ENCODE assay signal across 14 cellular contexts in the genomic region with DNA sequence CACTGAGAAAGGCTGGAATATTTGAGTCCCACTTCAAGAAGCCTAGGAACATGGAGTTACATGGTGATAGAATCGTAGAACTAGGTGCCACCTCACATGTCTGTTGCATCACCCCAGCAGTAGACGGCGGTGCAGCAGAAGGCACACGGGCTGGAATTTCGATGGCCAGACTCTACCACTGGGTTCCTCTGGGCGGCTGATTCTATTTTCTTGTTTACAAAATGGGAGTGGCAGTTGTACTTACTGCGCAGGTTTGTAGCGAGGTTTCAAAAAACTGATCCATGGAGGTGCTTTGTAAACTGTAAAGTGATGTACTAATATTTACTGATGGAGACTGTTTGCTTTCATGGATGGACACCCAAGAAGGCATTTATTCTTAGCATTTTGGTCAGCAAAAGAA. TPM values are rescaled to one million over a fixed set of nuclear protein-coding genes. Genes with fewer than 3 reads are reported as not detected.
DNase-seq lines count a peak whose midpoint lies in the region; ATAC-seq and TF ChIP-seq lines count a peak whose summit lies in the region.
"Had no signal": no experiment of that assay in that cellular context is flagged by ENCODE, and none has a peak within 500 bp of the region (broad histone marks: within the 10 kb centered on the region; RNA-seq: fewer than 3 reads in every experiment).

No MANE protein-coding gene starts in this region.

- no peaks in the 10 kb centered on the region for H3K36me3 Mint-ChIP-seq in WTC11

- H3K36me3 ChIP-seq in liver (ENCODE audit: control insufficient read depth in 4 of 4, insufficient read depth in 3 of 4, low read depth in 1 of 4, low read length in 3 of 4) = no peaks in the 10 kb centered on the region
- H3K36me3 ChIP-seq: WERI-Rb-1 had no signal

- TF ChIP-seq CTCF in C4-2B (conservative IDR thresholded peaks at IDR 0.05) = peak; percentile 68
- no peak for TF ChIP-seq CTCF in WTC11 (IDR thresholded peaks at IDR 0.05)
- no peak for TF ChIP-seq CTCF in liver (IDR thresholded peaks at IDR 0.05; ENCODE audit: low read depth, low read length, missing input control)

- no peaks in the 10 kb centered on the region for H3K9me3 ChIP-seq in liver (ENCODE audit: control insufficient read depth in 4 of 4, low read length in 3 of 4)

- no peak for ATAC-seq in WTC11
- no peak for ATAC-seq in left ventricle myocardium superior
- ATAC-seq in GM18502 (IDR thresholded peaks at IDR 0.05; ENCODE audit: poor library complexity, unreplicated experiment) = no peak
- ATAC-seq: stimulated activated naive CD8-positive, alpha-beta T cell treated with anti-CD3 and anti-CD28 coated beads, Interleukin-15, Interleukin-2, amounts not matched to agents 100 U/mL and 50 U/mL, for 24 hours had no signal

- H3K27me3 ChIP-seq in liver (ENCODE audit: control insufficient read depth in 4 of 4, insufficient read depth in 4 of 4, low read length in 3 of 4) = no peaks in the 10 kb centered on the region

- intact Hi-C loops in left ventricle myocardium superior (cut with micrococcal nuclease) = no loop called here

- peaks cover 0 to 7% (median 2%) of the 10 kb centered on the region in 4 donors for H3K4me1 ChIP-seq in liver (ENCODE audit: control insufficient read depth in 4 of 4, insufficient read depth in 4 of 4, low read length in 3 of 4)

- H3K9me3 Mint-ChIP-seq in WTC11 = no peaks in the 10 kb centered on the region

- WGBS in liver = 68% methylated on average over 8 of the region's 8 CpGs

- H3K27ac Mint-ChIP-seq in WTC11 = 0 out of 2 replicates have a peak overlapping the region, but pooled peaks have one; percentile 29

- H3K4me1 Mint-ChIP-seq in WTC11 = peaks cover 39% of the 10 kb centered on the region

- DNase-seq in HuH-7.5 (ENCODE audit: low spot score) = peak; percentile 82
- no peak for DNase-seq in WTC11 (ENCODE audit: low spot score)
- no peak for DNase-seq in left ventricle myocardium superior
- no peak for DNase-seq in HUDEP-2 (lab: John Stamatoyannopoulos, UW; ENCODE audit: unreplicated experiment in 76 of 76)
- no peak for DNase-seq in activated naive CD4-positive, alpha-beta T cell treated with Interleukin-2 at 50 U/mL for 16 hours
- DNase-seq: activated CD8-positive, alpha-beta memory T cell treated with anti-CD3 and anti-CD28 coated beads, Interleukin-2, amount 50 U/mL, for 48 hours; HCEC 1CT; NCI-H1105 treated with DMSO at 0.1 percent for 48 hours; stimulated activated CD4-positive, alpha-beta T cell treated with anti-CD3 and anti-CD28 coated beads, Interleukin-4, amount 100 ng/mL, for 24 hours; stimulated activated naive CD8-positive, alpha-beta T cell treated with anti-CD3 and anti-CD28 coated beads, Interleukin-15, Interleukin-2, amounts not matched to agents 100 U/mL and 50 U/mL, for 24 hours; WERI-Rb-1 had no signal

- H3K27me3 Mint-ChIP-seq in WTC11 (ENCODE audit: low read depth) = no peaks in the 10 kb centered on the region

- TF ChIP-seq RAD21 in liver (IDR thresholded peaks at IDR 0.05) = no peak

- no peak overlapping the region for H3K4me3 ChIP-seq in liver (ENCODE audit: low read depth in 1 of 3, low read length in 3 of 3)

- H3K27ac ChIP-seq in C4-2B (no peak overlapping the region; the same call in 1 of the 2 replicates), liver (ENCODE audit: low read depth in 1 of 2, low read length in 2 of 2) (no peak overlapping the region)
- H3K27ac ChIP-seq: WERI-Rb-1 had no signal

- CTCF ChIA-PET in WTC11 (lab: Charles Lee) = no interaction called here

- no peak overlapping the region for H3K9ac ChIP-seq in liver (ENCODE audit: low read depth in 1 of 2, low read length in 2 of 2)

- POLR2A ChIA-PET in WTC11 (lab: Charles Lee) = no interaction called here

- H3K4me3 Mint-ChIP-seq in WTC11 = no peak overlapping the region

TF ChIP-seq in WTC11, 78 proteins besides CTCF, POLR2A, EP300 and RAD21:
- TF ChIP-seq ZBTB21 (CRISPR knock-in tag; IDR thresholded peaks at IDR 0.05; ENCODE audit: borderline replicate concordance) (no peak), MYBL2 (CRISPR knock-in tag; IDR thresholded peaks at IDR 0.05) (no peak), EMX1 (CRISPR knock-in tag; IDR thresholded peaks at IDR 0.05) (no peak), CBFB (CRISPR knock-in tag; IDR thresholded peaks at IDR 0.05; ENCODE audit: low read depth) (no peak), GABPB1 (CRISPR knock-in tag; IDR thresholded peaks at IDR 0.05) (peak; percentile 98), NFATC4 (CRISPR knock-in tag; IDR thresholded peaks at IDR 0.05) (no peak)
- TF ChIP-seq, protein P1, sequence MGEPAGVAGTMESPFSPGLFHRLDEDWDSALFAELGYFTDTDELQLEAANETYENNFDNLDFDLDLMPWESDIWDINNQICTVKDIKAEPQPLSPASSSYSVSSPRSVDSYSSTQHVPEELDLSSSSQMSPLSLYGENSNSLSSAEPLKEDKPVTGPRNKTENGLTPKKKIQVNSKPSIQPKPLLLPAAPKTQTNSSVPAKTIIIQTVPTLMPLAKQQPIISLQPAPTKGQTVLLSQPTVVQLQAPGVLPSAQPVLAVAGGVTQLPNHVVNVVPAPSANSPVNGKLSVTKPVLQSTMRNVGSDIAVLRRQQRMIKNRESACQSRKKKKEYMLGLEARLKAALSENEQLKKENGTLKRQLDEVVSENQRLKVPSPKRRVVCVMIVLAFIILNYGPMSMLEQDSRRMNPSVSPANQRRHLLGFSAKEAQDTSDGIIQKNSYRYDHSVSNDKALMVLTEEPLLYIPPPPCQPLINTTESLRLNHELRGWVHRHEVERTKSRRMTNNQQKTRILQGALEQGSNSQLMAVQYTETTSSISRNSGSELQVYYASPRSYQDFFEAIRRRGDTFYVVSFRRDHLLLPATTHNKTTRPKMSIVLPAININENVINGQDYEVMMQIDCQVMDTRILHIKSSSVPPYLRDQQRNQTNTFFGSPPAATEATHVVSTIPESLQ (CRISPR knock-in tag; IDR thresholded peaks at IDR 0.05) = no peak
- TF ChIP-seq, protein P2, sequence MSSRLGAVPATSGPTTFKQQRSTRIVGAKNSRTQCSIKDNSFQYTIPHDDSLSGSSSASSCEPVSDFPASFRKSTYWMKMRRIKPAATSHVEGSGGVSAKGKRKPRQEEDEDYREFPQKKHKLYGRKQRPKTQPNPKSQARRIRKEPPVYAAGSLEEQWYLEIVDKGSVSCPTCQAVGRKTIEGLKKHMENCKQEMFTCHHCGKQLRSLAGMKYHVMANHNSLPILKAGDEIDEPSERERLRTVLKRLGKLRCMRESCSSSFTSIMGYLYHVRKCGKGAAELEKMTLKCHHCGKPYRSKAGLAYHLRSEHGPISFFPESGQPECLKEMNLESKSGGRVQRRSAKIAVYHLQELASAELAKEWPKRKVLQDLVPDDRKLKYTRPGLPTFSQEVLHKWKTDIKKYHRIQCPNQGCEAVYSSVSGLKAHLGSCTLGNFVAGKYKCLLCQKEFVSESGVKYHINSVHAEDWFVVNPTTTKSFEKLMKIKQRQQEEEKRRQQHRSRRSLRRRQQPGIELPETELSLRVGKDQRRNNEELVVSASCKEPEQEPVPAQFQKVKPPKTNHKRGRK (CRISPR knock-in tag; IDR thresholded peaks at IDR 0.05; ENCODE audit: borderline replicate concordance) = no peak
TF ChIP-seq in WTC11: peak in this region for 1.

TF ChIP-seq in liver, 16 proteins besides CTCF, POLR2A, EP300 and RAD21:
- TF ChIP-seq NR2F2 (IDR thresholded peaks at IDR 0.05) (no peak), FOXA2 (IDR thresholded peaks at IDR 0.05) (no peak), HNF4A (conservative IDR thresholded peaks at IDR 0.05) (no peak)
- TF ChIP-seq, protein P3, sequence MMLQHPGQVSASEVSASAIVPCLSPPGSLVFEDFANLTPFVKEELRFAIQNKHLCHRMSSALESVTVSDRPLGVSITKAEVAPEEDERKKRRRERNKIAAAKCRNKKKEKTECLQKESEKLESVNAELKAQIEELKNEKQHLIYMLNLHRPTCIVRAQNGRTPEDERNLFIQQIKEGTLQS (IDR thresholded peaks at IDR 0.05) = peak; percentile 75
- TF ChIP-seq, protein P4, sequence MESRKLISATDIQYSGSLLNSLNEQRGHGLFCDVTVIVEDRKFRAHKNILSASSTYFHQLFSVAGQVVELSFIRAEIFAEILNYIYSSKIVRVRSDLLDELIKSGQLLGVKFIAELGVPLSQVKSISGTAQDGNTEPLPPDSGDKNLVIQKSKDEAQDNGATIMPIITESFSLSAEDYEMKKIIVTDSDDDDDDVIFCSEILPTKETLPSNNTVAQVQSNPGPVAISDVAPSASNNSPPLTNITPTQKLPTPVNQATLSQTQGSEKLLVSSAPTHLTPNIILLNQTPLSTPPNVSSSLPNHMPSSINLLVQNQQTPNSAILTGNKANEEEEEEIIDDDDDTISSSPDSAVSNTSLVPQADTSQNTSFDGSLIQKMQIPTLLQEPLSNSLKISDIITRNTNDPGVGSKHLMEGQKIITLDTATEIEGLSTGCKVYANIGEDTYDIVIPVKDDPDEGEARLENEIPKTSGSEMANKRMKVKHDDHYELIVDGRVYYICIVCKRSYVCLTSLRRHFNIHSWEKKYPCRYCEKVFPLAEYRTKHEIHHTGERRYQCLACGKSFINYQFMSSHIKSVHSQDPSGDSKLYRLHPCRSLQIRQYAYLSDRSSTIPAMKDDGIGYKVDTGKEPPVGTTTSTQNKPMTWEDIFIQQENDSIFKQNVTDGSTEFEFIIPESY (IDR thresholded peaks at IDR 0.05) = no peak

RNA-seq across cellular contexts. Expression of a gene that starts 45.7 kb away (rescaled TPM):
- 25.6 to 27.5 TPM (median 25.9 TPM) in 3 replicates for total RNA-seq in WTC11 (2021)
- total RNA-seq in liver = 10 to 100 TPM; 15.3 to 18.5 TPM
- 1 to 10 TPM; 6.5 to 6.8 TPM for polyA plus RNA-seq in liver
- total RNA-seq in left ventricle myocardium superior = 20.5 TPM
